7 cellular contexts compared by ENCODE assay signal in genomic region chr1:941027-941587, GRCh38. TPM values are rescaled to one million over a fixed set of nuclear protein-coding genes. Genes with fewer than 3 reads are reported as not detected.
DNase-seq lines count a peak whose midpoint lies in the region; ATAC-seq and TF ChIP-seq lines count a peak whose summit lies in the region.

No MANE protein-coding gene starts in this region.

- WGBS in gastroesophageal sphincter (ENCODE audit: low coverage in 1 of 2), 2 donors, result no CpG with 5 or more reads among the region's 36 CpGs

- H3K27ac ChIP-seq in SU-DHL-6 (ENCODE audit: low read depth, low read length), result no peak overlapping the region
- peak overlapping the region in 3 of 4 donors; percentile 67 to 79 (median 78) for H3K27ac ChIP-seq in gastroesophageal sphincter
- H3K27ac ChIP-seq in skin epidermis, result peak overlapping the region in 2 of 21 experiments; percentile 3 to 35

- no peaks in the 10 kb centered on the region for H3K9me2 ChIP-seq in SU-DHL-6 (replicated peaks; ENCODE audit: insufficient read depth, low read length)

- H3K9me3 ChIP-seq in SU-DHL-6 (ENCODE audit: insufficient read depth, low read length) (no peaks in the 10 kb centered on the region), gastroesophageal sphincter (no peaks in the 10 kb centered on the region)

- H3K36me3 ChIP-seq in H7 (replicated peaks; ENCODE audit: control insufficient read depth, insufficient read depth, low read length), result peaks cover 1% of the 10 kb centered on the region; the same call in 1 of the 2 replicates
- H3K36me3 ChIP-seq in SU-DHL-6 (ENCODE audit: low read length), result no peaks in the 10 kb centered on the region
- peaks cover 0 to 20% of the 10 kb centered on the region in 2 donors for H3K36me3 ChIP-seq in gastroesophageal sphincter

- peaks cover 0 to 67% (median 45%) of the 10 kb centered on the region in 3 donors for H3K4me1 ChIP-seq in gastroesophageal sphincter

- TF ChIP-seq EP300 in gastroesophageal sphincter (IDR thresholded peaks at IDR 0.05), result no peak

- TF ChIP-seq POLR2A in gastroesophageal sphincter (IDR thresholded peaks at IDR 0.05), result no peak

- no peak for TF ChIP-seq CTCF in SU-DHL-6 (IDR thresholded peaks at IDR 0.05; ENCODE audit: insufficient read depth, low read length, poor library complexity, severe bottlenecking)
- no peak for TF ChIP-seq CTCF in gastroesophageal sphincter (IDR thresholded peaks at IDR 0.05)

- H3K4me2 ChIP-seq in SU-DHL-6 (ENCODE audit: low read depth, low read length, poor library complexity, severe bottlenecking), result peak overlapping the region; percentile 31

- H4K20me1 ChIP-seq in SU-DHL-6 (ENCODE audit: low read depth, low read length), result no peaks in the 10 kb centered on the region

- H3F3A ChIP-seq in SU-DHL-6 (ENCODE audit: insufficient read depth), result no peaks in the 10 kb centered on the region

- H3K9ac ChIP-seq in SU-DHL-6 (ENCODE audit: low read length), result no peak overlapping the region

- H3K27me3 ChIP-seq in H7 (ENCODE audit: control insufficient read depth, insufficient read depth, low read length) (peaks cover 60% of the 10 kb centered on the region), SU-DHL-6 (ENCODE audit: low read length) (no peaks in the 10 kb centered on the region), gastroesophageal sphincter (peaks cover 78% of the 10 kb centered on the region)

- ATAC-seq in gastroesophageal sphincter (no peak), HG02588 (IDR thresholded peaks at IDR 0.05; ENCODE audit: unreplicated experiment) (no peak), HG03460 (IDR thresholded peaks at IDR 0.05; ENCODE audit: unreplicated experiment) (no peak), HG02798 (IDR thresholded peaks at IDR 0.05; ENCODE audit: poor library complexity, unreplicated experiment) (no peak)

- no peak overlapping the region for H2AFZ ChIP-seq in SU-DHL-6 (ENCODE audit: low read depth, low read length, severe bottlenecking)

- H3K4me3 ChIP-seq in H7 (ENCODE audit: insufficient read depth, low read depth, low read length) (peak overlapping the region; percentile 50), SU-DHL-6 (ENCODE audit: insufficient read depth, low read length, poor library complexity, severe bottlenecking) (no peak overlapping the region), gastroesophageal sphincter (peak overlapping the region in 1 of 2 donors; percentile 47), skin epidermis (peak overlapping the region in 6 of 7 experiments; percentile 15 to 34 (median 30))

- DNase-seq in H7, result peak; percentile 82

- no peaks in the 10 kb centered on the region for H3K79me2 ChIP-seq in SU-DHL-6 (ENCODE audit: insufficient read depth, low read length)

RNA-seq across cellular contexts. Expression of gene SAMD11, which starts 17.4 kb away (rescaled TPM):
- 14.8 and 17.4 TPM in 2 replicates for total RNA-seq in H7 (2014; rRNA removed; shearing (Covaris generic))
- 10 to 100 TPM; 14.2 to 21.2 (median 17.4) TPM for total RNA-seq in gastroesophageal sphincter

RNA-seq across cellular contexts. Expression of gene NOC2L, which starts 17.9 kb away (rescaled TPM):
- 239 and 287 TPM in 2 replicates for total RNA-seq in H7 (2014; rRNA removed; shearing (Covaris generic))
- 10 to 100 TPM; 36.3 to 54.1 (median 45.2) TPM for total RNA-seq in gastroesophageal sphincter

RNA-seq across cellular contexts. Expression of gene KLHL17, which starts 19.3 kb away (rescaled TPM):
- total RNA-seq in H7 (2014; rRNA removed; shearing (Covaris generic)), result 50.8 and 87.8 TPM in 2 replicates
- total RNA-seq in gastroesophageal sphincter, result 10 to 100 TPM in 2 of 4 donors, 1 to 10 TPM in 2; 3.6 to 12.0 (median 10.1) TPM

RNA-seq across cellular contexts. Expression of gene PLEKHN1, which starts 25.2 kb away (rescaled TPM):
- 1.6 and 2.0 TPM in 2 replicates for total RNA-seq in H7 (2014; rRNA removed; shearing (Covaris generic))
- total RNA-seq in gastroesophageal sphincter, result 1 to 10 TPM in 1 of 4 donors, under 1 TPM in 1, not detected in 2; 0.62 to 2.3 TPM

RNA-seq across cellular contexts. Expression of gene PERM1, which starts 40.8 kb away (rescaled TPM):
- total RNA-seq in H7 (2014; rRNA removed; shearing (Covaris generic)), result not detected in 2 replicates
- 1 to 10 TPM in 2 of 4 donors, under 1 TPM in 1, not detected in 1; 0.39 to 1.9 (median 1.4) TPM for total RNA-seq in gastroesophageal sphincter
